9 cellular contexts compared by ENCODE assay signal in the genomic region with DNA sequence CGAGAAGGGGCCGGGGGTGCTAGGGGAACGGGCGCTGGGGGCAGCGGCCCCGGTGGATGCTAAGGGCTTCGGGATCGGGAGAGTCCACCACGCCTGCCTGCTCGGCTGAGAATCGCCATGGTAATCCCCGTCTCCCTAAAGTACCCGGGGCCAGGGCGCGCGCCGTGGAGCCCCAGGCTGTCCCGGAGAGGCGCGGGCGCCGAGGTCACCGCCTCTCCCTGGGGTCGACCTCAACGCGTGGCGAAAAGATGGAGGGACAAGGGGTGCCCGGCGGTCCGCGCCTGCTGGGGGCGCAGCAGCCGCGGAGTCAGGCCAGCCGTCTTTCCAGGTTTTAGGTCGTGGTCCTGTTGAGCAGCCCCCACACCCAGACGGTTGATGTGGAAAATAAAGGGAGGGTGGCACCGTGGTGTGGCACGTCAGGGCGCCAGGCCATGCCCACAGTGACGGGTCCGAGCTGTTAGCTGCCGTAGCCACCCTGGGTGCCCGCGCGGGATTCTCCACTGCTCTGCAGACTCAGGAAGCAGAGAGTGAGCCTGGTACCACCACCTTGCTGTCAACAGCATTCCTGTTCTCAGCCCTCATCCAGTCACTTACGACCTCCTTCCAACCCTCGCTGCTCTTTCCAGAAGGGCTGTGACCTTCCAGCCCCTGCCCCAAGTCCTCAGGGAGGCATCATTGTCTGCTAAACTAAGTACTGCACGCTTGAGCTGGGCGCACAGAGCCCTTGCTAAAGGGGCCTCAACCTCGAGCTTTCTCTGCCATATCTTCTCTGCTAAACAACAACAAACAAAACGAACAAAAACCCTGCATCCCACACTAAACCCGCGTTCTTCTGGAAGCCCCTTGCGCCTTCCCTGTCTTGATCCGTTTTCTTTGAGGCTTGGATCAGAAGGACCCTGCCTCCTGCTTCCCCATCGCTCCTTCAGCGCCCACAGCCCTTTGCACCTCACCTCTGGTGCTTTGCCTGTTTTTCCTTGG. TPM values are rescaled to one million over a fixed set of nuclear protein-coding genes. Genes with fewer than 3 reads are reported as not detected.
DNase-seq lines count a peak whose midpoint lies in the region; TF ChIP-seq lines count a peak whose summit lies in the region.
"Had no signal": no experiment of that assay in that cellular context is flagged by ENCODE, and none has a peak within 500 bp of the region (broad histone marks: within the 10 kb centered on the region; RNA-seq: fewer than 3 reads in every experiment).

No MANE protein-coding gene starts in this region.

- H3K27ac ChIP-seq in HUES6 (ENCODE audit: low read depth, low read length) (no peak overlapping the region), trophoblast cell (ENCODE audit: low read depth, low read length) (no peak overlapping the region)

- H4K8ac ChIP-seq in trophoblast cell (ENCODE audit: low read depth, low read length): no peak overlapping the region

- no peak overlapping the region for H4K91ac ChIP-seq in trophoblast cell (ENCODE audit: low read depth, low read length)

- H2BK12ac ChIP-seq in trophoblast cell (ENCODE audit: low read length): no peak overlapping the region

- H3K23ac ChIP-seq in trophoblast cell (ENCODE audit: low read length): no peak overlapping the region

- no peaks in the 10 kb centered on the region for H3K79me2 ChIP-seq in trophoblast cell (ENCODE audit: control insufficient read depth, insufficient read depth, low read length, poor library complexity)

- H3K4me3 ChIP-seq in HUES6 (ENCODE audit: low read depth, low read length) (peak overlapping the region; percentile 66), fibroblast of the aortic adventitia (ENCODE audit: low read depth, low read length) (peak overlapping the region; percentile 62), trophoblast cell (ENCODE audit: low read depth, low read length) (peak overlapping the region; percentile 81)

- WGBS in trophoblast cell (ENCODE audit: extremely low coverage, insufficient coverage, insufficient read length): no CpG with 5 or more reads among the region's 58 CpGs

- no peaks in the 10 kb centered on the region for H3K9me3 ChIP-seq in HUES6 (ENCODE audit: control insufficient read depth, insufficient read depth, low read depth, low read length)
- H3K9me3 ChIP-seq in trophoblast cell (ENCODE audit: insufficient read depth, low read depth, low read length): peaks cover 2% of the 10 kb centered on the region
- H3K9me3 ChIP-seq: adrenal gland had no signal

- H3K18ac ChIP-seq in trophoblast cell (ENCODE audit: low read length): no peak overlapping the region

- H3K4me1 ChIP-seq in HUES6 (ENCODE audit: control insufficient read depth, insufficient read depth, low read length) (no peaks in the 10 kb centered on the region; the same call in 1 of the 2 replicates), trophoblast cell (ENCODE audit: control insufficient read depth in 1 of 2, insufficient read depth in 2 of 2, low read length in 2 of 2) (peaks cover 5 to 10% of the 10 kb centered on the region in 2 experiments)

- H3K14ac ChIP-seq in trophoblast cell (ENCODE audit: low read length): no peak overlapping the region

- H3K9ac ChIP-seq in HUES6 (ENCODE audit: low read length): no peak overlapping the region
- H3K9ac ChIP-seq in trophoblast cell (ENCODE audit: low read length): no peak overlapping the region

- no peak overlapping the region for H2BK5ac ChIP-seq in trophoblast cell (ENCODE audit: low read depth, low read length, poor library complexity)

- no peak overlapping the region for H4K12ac ChIP-seq in trophoblast cell (ENCODE audit: low read depth, low read length)

- H3K36me3 ChIP-seq in HUES6 (ENCODE audit: control insufficient read depth, insufficient read depth, low read length) (no peaks in the 10 kb centered on the region), trophoblast cell (ENCODE audit: control insufficient read depth in 1 of 2, insufficient read depth in 2 of 2, low read length in 2 of 2) (no peaks in the 10 kb centered on the region)
- H3K36me3 ChIP-seq: adrenal gland had no signal

- peak; percentile 4 for TF ChIP-seq CTCF in fibroblast of the aortic adventitia (IDR thresholded peaks at IDR 0.05; ENCODE audit: insufficient read depth, low read length)

- no peaks in the 10 kb centered on the region for H3K79me1 ChIP-seq in trophoblast cell (ENCODE audit: low read length)

- peak overlapping the region; percentile 100 for H3K4me2 ChIP-seq in trophoblast cell (ENCODE audit: low read length)

- DNase-seq in NCI-H2107 treated with DMSO at 0.1 percent for 48 hours (lab: John Stamatoyannopoulos, UW; ENCODE audit: unreplicated experiment) (peak; percentile 13), NCI-H2107 (lab: John Stamatoyannopoulos, UW) (no peak), fibroblast of the aortic adventitia (ENCODE audit: low read depth) (no peak), trophoblast cell (no peak), inferior parietal cortex (ENCODE audit: extremely low spot score) (no peak), HCEC 1CT (no peak)
- peak; percentile 24 for DNase-seq in activated CD8-positive, alpha-beta memory T cell treated with anti-CD3 and anti-CD28 coated beads, Interleukin-2, amount 50 U/mL, for 4 hours

- no peak overlapping the region for H2BK120ac ChIP-seq in trophoblast cell (ENCODE audit: insufficient read depth, low read length, poor library complexity)

- H3K27me3 ChIP-seq in HUES6 (ENCODE audit: control insufficient read depth, insufficient read depth, low read length) (peaks cover 33% of the 10 kb centered on the region), trophoblast cell (ENCODE audit: insufficient read depth, low read length) (peaks cover 10% of the 10 kb centered on the region)
- H3K27me3 ChIP-seq: adrenal gland had no signal

- H3K4ac ChIP-seq in trophoblast cell (ENCODE audit: low read depth, low read length): no peak overlapping the region

- H2AFZ ChIP-seq in trophoblast cell (ENCODE audit: insufficient read depth, low read length, poor library complexity): peak overlapping the region; percentile 9

- no peak overlapping the region for H2AK5ac ChIP-seq in trophoblast cell (ENCODE audit: low read length)

RNA-seq across cellular contexts. Expression of gene SMKR1, which starts 0.7 kb away (rescaled TPM):
- 0.65 and 0.72 TPM in 2 replicates for total RNA-seq in fibroblast of the aortic adventitia (ENCODE audit: low replicate concordance)
- 0.25 and 0.42 TPM in 2 replicates for polyA plus RNA-seq in trophoblast cell (2013)

Comparison
In these comparisons a context has a peak if more than half of its experiments do, and no peak if none do; other contexts are left out.
1. DNase-seq: peak in NCI-H2107 treated with DMSO at 0.1 percent for 48 hours (single experiment) and activated CD8-positive, alpha-beta memory T cell treated with anti-CD3 and anti-CD28 coated beads, Interleukin-2, amount 50 U/mL, for 4 hours (single experiment); none in NCI-H2107 (single experiment), fibroblast of the aortic adventitia (single experiment), trophoblast cell (0 of 2), inferior parietal cortex (single experiment) and HCEC 1CT (single experiment).
2. Peak in every context shown above with its lines, with median percentiles within 50 percentile points of each other: H3K4me3 ChIP-seq.